ENCODE assay signal across 1 cellular context in genomic region chr5:116908537-116908936, GRCh38.
A peak's percentile ranks its signal among the peaks of the same experiment; 100 is the strongest.
TF ChIP-seq lines count a peak whose summit lies in the region.

No MANE protein-coding gene starts in this region.

TF ChIP-seq in GM12878, 131 proteins besides CTCF, POLR2A, EP300 and RAD21 (continued from another document):
- TF ChIP-seq ZBTB4 (CRISPR knock-in tag; IDR thresholded peaks at IDR 0.05) (no peak), CREM (IDR thresholded peaks at IDR 0.05; ENCODE audit: low read depth) (no peak), IRF5 (IDR thresholded peaks at IDR 0.05; ENCODE audit: borderline replicate concordance) (no peak), BCL3 (IDR thresholded peaks at IDR 0.05; ENCODE audit: borderline replicate concordance, insufficient read depth, low read depth, low read length, poor library complexity, severe bottlenecking) (no peak), RCOR1 (conservative IDR thresholded peaks at IDR 0.05; ENCODE audit: low read depth, low read length) (no peak), PAX5 (IDR thresholded peaks at IDR 0.05; ENCODE audit: borderline replicate concordance, low read depth, low read length) (no peak), FOXK2 (IDR thresholded peaks at IDR 0.05) (no peak), JUNB (IDR thresholded peaks at IDR 0.05) (no peak), RELB (IDR thresholded peaks at IDR 0.05; ENCODE audit: low read depth) (peak; percentile 61; the same call in 1 of the 2 replicates), NFYA (IDR thresholded peaks at IDR 0.05; ENCODE audit: borderline replicate concordance, low read depth, low read length) (no peak), DPF2 (IDR thresholded peaks at IDR 0.05) (no peak), POLR2AphosphoS5 (IDR thresholded peaks at IDR 0.05; ENCODE audit: low read length) (no peak), HDGF (IDR thresholded peaks at IDR 0.05) (no peak), POLR2AphosphoS2 (IDR thresholded peaks at IDR 0.05; ENCODE audit: low read depth, low read length) (no peak), HDAC2 (IDR thresholded peaks at IDR 0.05) (no peak), ZNF217 (IDR thresholded peaks at IDR 0.05) (peak; percentile 86), ZSCAN29 (IDR thresholded peaks at IDR 0.05) (no peak), CEBPZ (IDR thresholded peaks at IDR 0.05; ENCODE audit: low read depth, low read length) (no peak), CHD4 (IDR thresholded peaks at IDR 0.05) (no peak), ELK1 (IDR thresholded peaks at IDR 0.05; ENCODE audit: low read depth, low read length) (no peak), SMC3 (IDR thresholded peaks at IDR 0.05; ENCODE audit: borderline replicate concordance, low read length) (no peak), TCF3 (IDR thresholded peaks at IDR 0.05; ENCODE audit: borderline replicate concordance, insufficient read depth, low read depth, low read length) (no peak), JUND (IDR thresholded peaks at IDR 0.05; ENCODE audit: low read depth, low read length) (no peak), ZNF592 (IDR thresholded peaks at IDR 0.05) (no peak), SREBF2 (IDR thresholded peaks at IDR 0.05; ENCODE audit: low read length) (no peak), HSF1 (IDR thresholded peaks at IDR 0.05; ENCODE audit: low read depth, low read length) (no peak), BHLHE40 (IDR thresholded peaks at IDR 0.05; ENCODE audit: borderline replicate concordance in 1 of 2, low read depth in 2 of 2, low read length in 1 of 2) (no peak; a peak in 1 of 4 replicates), YY1 (IDR thresholded peaks at IDR 0.05; ENCODE audit: low read depth, low read length) (no peak), ATF2 (IDR thresholded peaks at IDR 0.05; ENCODE audit: low read length) (peak; percentile 63), TCF12 (IDR thresholded peaks at IDR 0.05; ENCODE audit: low read depth, low read length) (no peak), SMARCA5 (IDR thresholded peaks at IDR 0.05) (no peak), MYC (IDR thresholded peaks at IDR 0.05; ENCODE audit: insufficient read depth, insufficient read length, insufficient replicate concordance, low read length, severe bottlenecking) (no peak), KLF5 (IDR thresholded peaks at IDR 0.05; ENCODE audit: partially characterized antibody) (no peak), PKNOX1 (IDR thresholded peaks at IDR 0.05) (no peak)
